ENCODE assay signal across 1 cellular context in the genomic region with DNA sequence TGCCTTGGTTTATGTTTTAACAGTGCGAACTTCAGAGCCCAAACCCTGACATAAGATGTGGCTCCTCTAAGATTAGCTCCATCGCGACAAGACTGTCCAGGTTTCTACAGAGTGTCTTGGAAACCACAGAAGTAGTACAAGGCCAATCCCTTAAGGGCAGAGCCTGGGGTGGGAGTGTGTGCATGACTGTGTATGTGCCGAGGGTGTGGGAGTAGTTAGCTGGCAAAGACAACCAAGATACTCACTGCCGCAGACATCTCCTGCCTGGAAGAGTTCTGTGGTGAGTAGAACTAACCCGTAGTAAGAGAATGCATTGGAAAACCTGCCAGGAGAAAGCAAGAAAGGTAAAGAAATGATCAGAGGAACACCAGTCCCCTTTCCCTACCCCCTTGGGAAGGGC.
TF ChIP-seq lines count a peak whose summit lies in the region.

No MANE protein-coding gene starts in this region.

TF ChIP-seq in GM12878, 131 proteins besides CTCF, POLR2A, EP300 and RAD21:
- TF ChIP-seq, protein P1, sequence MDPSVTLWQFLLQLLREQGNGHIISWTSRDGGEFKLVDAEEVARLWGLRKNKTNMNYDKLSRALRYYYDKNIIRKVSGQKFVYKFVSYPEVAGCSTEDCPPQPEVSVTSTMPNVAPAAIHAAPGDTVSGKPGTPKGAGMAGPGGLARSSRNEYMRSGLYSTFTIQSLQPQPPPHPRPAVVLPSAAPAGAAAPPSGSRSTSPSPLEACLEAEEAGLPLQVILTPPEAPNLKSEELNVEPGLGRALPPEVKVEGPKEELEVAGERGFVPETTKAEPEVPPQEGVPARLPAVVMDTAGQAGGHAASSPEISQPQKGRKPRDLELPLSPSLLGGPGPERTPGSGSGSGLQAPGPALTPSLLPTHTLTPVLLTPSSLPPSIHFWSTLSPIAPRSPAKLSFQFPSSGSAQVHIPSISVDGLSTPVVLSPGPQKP (IDR thresholded peaks at IDR 0.05; ENCODE audit: low read depth, low read length) = no peak
- TF ChIP-seq TARDBP (IDR thresholded peaks at IDR 0.05; ENCODE audit: borderline replicate concordance) (no peak), CHD2 (IDR thresholded peaks at IDR 0.05; ENCODE audit: borderline replicate concordance, low read depth, low read length) (no peak), MTA3 (IDR thresholded peaks at IDR 0.05; ENCODE audit: borderline replicate concordance, low read length) (no peak)
